ENCODE assay signal across 8 cellular contexts in genomic region chr17:7887038-7887481, GRCh38. TPM values are rescaled to one million over a fixed set of nuclear protein-coding genes. Genes with fewer than 3 reads are reported as not detected.
DNase-seq lines count a peak whose midpoint lies in the region; TF ChIP-seq lines count a peak whose summit lies in the region.

No MANE protein-coding gene starts in this region.

- no peaks in the 10 kb centered on the region for H3K9me3 ChIP-seq in adrenal gland (replicated peaks in 1 of 3)
- H3K9me3 ChIP-seq in tibial nerve = no peaks in the 10 kb centered on the region

- H3K36me3 ChIP-seq in adrenal gland (replicated peaks in 1 of 2) (peaks cover 0 to 18% of the 10 kb centered on the region in 2 donors), tibial nerve (peaks cover 0 to 16% (median 0%) of the 10 kb centered on the region in 3 donors)

- peak; percentile 89 for DNase-seq in NCI-H510A treated with DMSO at 0.1 percent for 48 hours (lab: John Stamatoyannopoulos, UW)
- DNase-seq in NCI-H510A (lab: John Stamatoyannopoulos, UW) = no peak
- no peak for DNase-seq in adrenal gland
- no peak for DNase-seq in tibial nerve (ENCODE audit: low spot score in 2 of 2)
- no peak for DNase-seq in activated naive CD4-positive, alpha-beta T cell treated with anti-CD3 and anti-CD28 coated beads, Interleukin-2, amount 50 U/mL, for 16 hours
- DNase-seq in COLO668 (lab: John Stamatoyannopoulos, UW; ENCODE audit: unreplicated experiment) = no peak
- no peak for DNase-seq in Ammon's horn (ENCODE audit: low spot score)

- intact Hi-C loops in adrenal gland (cut with DNase I) = no loop called here

- TF ChIP-seq EP300 in tibial nerve (IDR thresholded peaks at IDR 0.05) = no peak

- H3K4me3 ChIP-seq in adrenal gland (peak overlapping the region in 1 of 4 donors; percentile 97), tibial nerve (peak overlapping the region; percentile 47 to 89 (median 80))

- H3K4me1 ChIP-seq in adrenal gland (replicated peaks in 1 of 2) (peaks cover 38 to 55% of the 10 kb centered on the region in 2 donors), tibial nerve (peaks cover 0 to 69% (median 47%) of the 10 kb centered on the region in 4 donors)

- TF ChIP-seq POLR2A in adrenal gland (IDR thresholded peaks at IDR 0.05) = no peak
- no peak for TF ChIP-seq POLR2A in tibial nerve (IDR thresholded peaks at IDR 0.05)

- H3K27ac ChIP-seq in adrenal gland (peak overlapping the region; percentile 35 to 93 (median 90)), layer of hippocampus (ENCODE audit: low read depth, low read length) (peak overlapping the region; percentile 93), tibial nerve (peak overlapping the region; percentile 79 to 97 (median 94))

- TF ChIP-seq CTCF in adrenal gland (IDR thresholded peaks at IDR 0.05) (peak in 2 of 6 experiments; percentile 10 to 30), tibial nerve (IDR thresholded peaks at IDR 0.05) (no peak)

- 1 to 2% (median 2%) methylated on average over 8 of the region's 8 CpGs for WGBS in adrenal gland, 4 donors
- 2 to 3% methylated on average over 8 of the region's 8 CpGs for WGBS in tibial nerve, 2 donors

- H3K27me3 ChIP-seq in adrenal gland (no peaks in the 10 kb centered on the region), layer of hippocampus (ENCODE audit: control insufficient read depth, insufficient read depth, low read length) (no peaks in the 10 kb centered on the region), tibial nerve (no peaks in the 10 kb centered on the region)

RNA-seq across cellular contexts. Expression of gene CHD3, which starts 1.5 kb away (rescaled TPM):
- 100 to 1,000 TPM in 2 of 8 donors, 10 to 100 TPM in 6; 75.8 to 123 (median 91.5) TPM for total RNA-seq in adrenal gland
- polyA plus RNA-seq in adrenal gland = 100 to 1,000 TPM in 2 of 3 donors, 10 to 100 TPM in 1; 43.8 to 326 (median 104) TPM
- total RNA-seq in tibial nerve = 100 to 1,000 TPM in 3 of 4 donors, 10 to 100 TPM in 1; 80.4 to 202 (median 125) TPM

RNA-seq across cellular contexts. Expression of gene RNF227, which starts 29.0 kb away (rescaled TPM):
- total RNA-seq in adrenal gland (10 to 100 TPM in 1 of 8 donors, 1 to 10 TPM in 7; 1.1 to 17.3 (median 3.0) TPM), tibial nerve (10 to 100 TPM in 1 of 4 donors, 1 to 10 TPM in 3; 2.6 to 41.2 (median 3.8) TPM)
- 1 to 10 TPM; 1.7 to 5.2 (median 3.3) TPM for polyA plus RNA-seq in adrenal gland

RNA-seq across cellular contexts. Expression of gene CYB5D1, which starts 29.3 kb away (rescaled TPM):
- total RNA-seq in adrenal gland = 10 to 100 TPM in 7 of 8 donors, 1 to 10 TPM in 1; 9.1 to 24.4 (median 17.9) TPM
- 10 to 100 TPM in 2 of 3 donors, 1 to 10 TPM in 1; 6.5 to 36.8 (median 10.2) TPM for polyA plus RNA-seq in adrenal gland
- total RNA-seq in tibial nerve = 10 to 100 TPM in 2 of 4 donors, 1 to 10 TPM in 2; 9.4 to 13.6 (median 11.1) TPM

RNA-seq across cellular contexts. Expression of gene NAA38, which starts 29.7 kb away (rescaled TPM):
- total RNA-seq in adrenal gland = 100 to 1,000 TPM in 7 of 8 donors, 10 to 100 TPM in 1; 96.2 to 224 (median 122) TPM
- polyA plus RNA-seq in adrenal gland = 100 to 1,000 TPM in 2 of 3 donors, 10 to 100 TPM in 1; 34.5 to 424 (median 329) TPM
- total RNA-seq in tibial nerve = 100 to 1,000 TPM; 104 to 198 (median 167) TPM

RNA-seq across cellular contexts. Expression of gene TMEM88, which starts 32.2 kb away (rescaled TPM):
- 10 to 100 TPM; 14.9 to 52.8 (median 25.1) TPM for total RNA-seq in adrenal gland
- 100 to 1,000 TPM in 1 of 3 donors, 10 to 100 TPM in 1, 1 to 10 TPM in 1; 7.9 to 107 (median 70.9) TPM for polyA plus RNA-seq in adrenal gland
- 10 to 100 TPM in 3 of 4 donors, 1 to 10 TPM in 1; 9.2 to 41.7 (median 25.6) TPM for total RNA-seq in tibial nerve
